ENCODE assay signal across 9 cellular contexts in genomic region chrX:68822641-68823410, GRCh38. TPM values are rescaled to one million over a fixed set of nuclear protein-coding genes. Genes with fewer than 3 reads are reported as not detected.
DNase-seq lines count a peak whose midpoint lies in the region; ATAC-seq and TF ChIP-seq lines count a peak whose summit lies in the region.
"Had no signal": no experiment of that assay in that cellular context is flagged by ENCODE, and none has a peak within 500 bp of the region (broad histone marks: within the 10 kb centered on the region; RNA-seq: fewer than 3 reads in every experiment).

No MANE protein-coding gene starts in this region.

- H3K4me2 ChIP-seq in DND-41 (ENCODE audit: insufficient read depth, low read length), result no peak overlapping the region

- H2AFZ ChIP-seq in DND-41 (ENCODE audit: low read depth, low read length), result no peak overlapping the region

- no peak overlapping the region for H3K9ac ChIP-seq in DND-41 (ENCODE audit: low read depth, low read length)

- intact Hi-C loops in lower lobe of right lung (cut with DNase I), result no loop called here

- H3K27ac ChIP-seq in DND-41 (ENCODE audit: low read length) (no peak overlapping the region), lower lobe of right lung (no peak overlapping the region)

- no peaks in the 10 kb centered on the region for H3K27me3 ChIP-seq in DND-41 (ENCODE audit: insufficient read depth, low read length, poor library complexity)
- H3K27me3 ChIP-seq in lower lobe of right lung (ENCODE audit: low read depth), result no peaks in the 10 kb centered on the region

- H4K20me1 ChIP-seq in DND-41 (ENCODE audit: insufficient read depth, low read length), result no peaks in the 10 kb centered on the region

- H3K9me3 ChIP-seq in DND-41 (ENCODE audit: insufficient read depth, low read length, severe bottlenecking), result no peaks in the 10 kb centered on the region
- no peaks in the 10 kb centered on the region for H3K9me3 ChIP-seq in lower lobe of right lung

- TF ChIP-seq CTCF in DND-41 (IDR thresholded peaks at IDR 0.05; ENCODE audit: borderline replicate concordance, extremely low read depth, low read length, poor library complexity, severe bottlenecking) (peak; percentile 55), lower lobe of right lung (IDR thresholded peaks at IDR 0.05) (peak; percentile 46)

- H3K36me3 ChIP-seq in DND-41 (ENCODE audit: insufficient read depth, low read length) (no peaks in the 10 kb centered on the region), lower lobe of right lung (no peaks in the 10 kb centered on the region)

- H3K4me3 ChIP-seq in DND-41 (ENCODE audit: low read depth in 1 of 2, low read length in 2 of 2) (no peak overlapping the region), lower lobe of right lung (no peak overlapping the region)

- no peaks in the 10 kb centered on the region for H3K79me2 ChIP-seq in DND-41 (ENCODE audit: insufficient read depth, low read length)

- peak; percentile 56; the same call in 2 of the 3 replicates for ATAC-seq in DND-41 (ENCODE audit: insufficient read depth, low read depth)
- ATAC-seq in GM21529 (IDR thresholded peaks at IDR 0.05; ENCODE audit: unreplicated experiment), result peak; percentile 75
- peak; percentile 58 to 71 for ATAC-seq in lower lobe of right lung

- H3K4me1 ChIP-seq in DND-41 (ENCODE audit: insufficient read depth, low read length) (peaks cover 2% of the 10 kb centered on the region; the same call in 1 of the 2 replicates), lower lobe of right lung (no peaks in the 10 kb centered on the region)

- DNase-seq in DND-41, result no peak
- DNase-seq in NCI-H510A (lab: John Stamatoyannopoulos, UW), result peak; percentile 7
- DNase-seq in cerebellar cortex (ENCODE audit: low spot score), result peak; percentile 28
- no peak for DNase-seq in lower lobe of right lung
- DNase-seq in COLO668 (lab: John Stamatoyannopoulos, UW; ENCODE audit: unreplicated experiment), result no peak
- DNase-seq in stimulated activated naive CD4-positive, alpha-beta T cell treated with Interleukin-2 at 50 U/mL for 16 hours (lab: John Stamatoyannopoulos, UW), result no peak
- no peak for DNase-seq in stimulated activated CD4-positive, alpha-beta T cell treated with anti-CD3 and anti-CD28 coated beads, Interleukin-1b, Interleukin-23, amount 100 ng/mL, for 48 hours
- DNase-seq: activated B cell treated with CpG ODN at 0.5 μM for 24 hours had no signal

RNA-seq across cellular contexts. Expression of gene EFNB1, which starts 6.0 kb away (rescaled TPM):
- 36.5 TPM for total RNA-seq in lower lobe of right lung

Comparison
In these comparisons a context has a peak if more than half of its experiments do, and no peak if none do; other contexts are left out.
1. DNase-seq: peak in NCI-H510A (single experiment) and cerebellar cortex (single experiment); none in DND-41 (single experiment), lower lobe of right lung (single experiment), COLO668 (single experiment), stimulated activated naive CD4-positive, alpha-beta T cell treated with Interleukin-2 at 50 U/mL for 16 hours (single experiment) and stimulated activated CD4-positive, alpha-beta T cell treated with anti-CD3 and anti-CD28 coated beads, Interleukin-1b, Interleukin-23, amount 100 ng/mL, for 48 hours (single experiment).
2. Peak in every context shown above with its lines, with median percentiles within 50 percentile points of each other: ATAC-seq.